In genomic region chr11:79087238-79087956, GRCh38 we compare ENCODE assay signal across 12 cellular contexts.
A peak's percentile ranks its signal among the peaks of the same experiment; 100 is the strongest.
DNase-seq lines count a peak whose midpoint lies in the region; ATAC-seq, FAIRE-seq and TF ChIP-seq lines count a peak whose summit lies in the region.
"Had no signal": no experiment of that assay in that cellular context is flagged by ENCODE, and none has a peak within 500 bp of the region (broad histone marks: within the 10 kb centered on the region; RNA-seq: fewer than 3 reads in every experiment).

No MANE protein-coding gene starts in this region.

- dilution Hi-C loops in keratinocyte (cut with MboI; ENCODE audit: extremely low pct_ligation_motif_present, low sequenced_read_pairs) = no loop called here

- no peaks in the 10 kb centered on the region for H3K36me3 Mint-ChIP-seq in type B pancreatic cell
- H3K36me3 Mint-ChIP-seq: activated naive CD4-positive, alpha-beta T cell treated with anti-CD3 and anti-CD28 coated beads, Interleukin-2, amount 10 ng/mL, durations not matched to agents 7 days and 5 days had no signal

- no peak overlapping the region for H3K4me3 ChIP-seq in heart left ventricle
- H3K4me3 ChIP-seq in bronchial epithelial cell (ENCODE audit: low read depth, low read length) = no peak overlapping the region
- no peak overlapping the region for H3K4me3 ChIP-seq in keratinocyte (ENCODE audit: control insufficient read depth in 2 of 3, extremely low read depth in 1 of 3, insufficient read depth in 2 of 3, low read depth in 1 of 3, low read length in 3 of 3)

- H3K27me3 ChIP-seq in heart left ventricle = no peaks in the 10 kb centered on the region
- H3K27me3 ChIP-seq in bronchial epithelial cell (ENCODE audit: control insufficient read depth, insufficient read depth, low read length) = no peaks in the 10 kb centered on the region
- H3K27me3 ChIP-seq in keratinocyte (ENCODE audit: control insufficient read depth, extremely low read depth, insufficient read depth, low read length) = no peaks in the 10 kb centered on the region

- H3K27ac Mint-ChIP-seq in type B pancreatic cell = peak overlapping the region; percentile 83
- H3K27ac Mint-ChIP-seq: activated naive CD4-positive, alpha-beta T cell treated with anti-CD3 and anti-CD28 coated beads, Interleukin-2, amount 10 ng/mL, durations not matched to agents 7 days and 5 days had no signal

- WGBS in heart left ventricle, 4 donors = 65 to 74% (median 69%) methylated on average over 9 of the region's 9 CpGs

- TF ChIP-seq CTCF in heart left ventricle (IDR thresholded peaks at IDR 0.05) (no peak), bronchial epithelial cell (IDR thresholded peaks at IDR 0.05; ENCODE audit: insufficient read depth, low read length, severe bottlenecking) (no peak), keratinocyte (optimal IDR thresholded peaks at IDR 0.05 in 1 of 3, IDR thresholded peaks at IDR 0.05 in 1 of 3, conservative IDR thresholded peaks at IDR 0.05 in 1 of 3; ENCODE audit: extremely low read depth in 1 of 3, insufficient read depth in 2 of 3, low read length in 3 of 3) (no peak), type B pancreatic cell (conservative IDR thresholded peaks at IDR 0.05) (no peak)

- no peaks in the 10 kb centered on the region for H3K9me1 ChIP-seq in keratinocyte (ENCODE audit: control insufficient read depth, extremely low read depth, insufficient read depth, low read length)

- H3K4me2 ChIP-seq in keratinocyte (ENCODE audit: control insufficient read depth, extremely low read depth, insufficient read depth, low read depth, low read length) = peak overlapping the region; percentile 20

- intact Hi-C loops in cardiac septum (cut with DNase I) = no loop called here
- intact Hi-C loops in heart left ventricle (cut with DNase I) = no loop called here

- H3K27ac ChIP-seq in heart left ventricle (no peak overlapping the region), keratinocyte (ENCODE audit: control insufficient read depth, insufficient read depth, low read length) (no peak overlapping the region)

- DNase-seq in cardiac septum (ENCODE audit: low spot score) (peak; percentile 61), heart left ventricle (no peak), bronchial epithelial cell (ENCODE audit: low read depth) (peak; percentile 53), keratinocyte (ENCODE audit: low read depth, low spot score) (peak; percentile 30), type B pancreatic cell (ENCODE audit: extremely low spot score, unreplicated experiment) (no peak), Kasumi-1 (lab: John Stamatoyannopoulos, UW) (no peak), SHP77 treated with DMSO at 0.1 percent for 48 hours (lab: John Stamatoyannopoulos, UW) (no peak)
- DNase-seq: activated naive CD4-positive, alpha-beta T cell treated with anti-CD3 and anti-CD28 coated beads, Interleukin-2, amount 10 ng/mL, durations not matched to agents 7 days and 5 days; glutamatergic neuron; NCI-H524 treated with DMSO at 0.1 percent for 48 hours; occipital lobe had no signal

- H3K9me3 ChIP-seq in heart left ventricle (no peaks in the 10 kb centered on the region), keratinocyte (ENCODE audit: control insufficient read depth, low read depth, low read length) (no peaks in the 10 kb centered on the region)

- H4K20me1 ChIP-seq in keratinocyte (ENCODE audit: control insufficient read depth, extremely low read depth, insufficient read depth, low read length) = no peaks in the 10 kb centered on the region

- peaks cover 0 to 3% (median 0%) of the 10 kb centered on the region in 12 donors for H3K4me1 ChIP-seq in heart left ventricle
- peaks cover 30% of the 10 kb centered on the region for H3K4me1 ChIP-seq in keratinocyte (ENCODE audit: control insufficient read depth, extremely low read depth, insufficient read depth, low read length)

- H3K27me3 Mint-ChIP-seq in type B pancreatic cell = no peaks in the 10 kb centered on the region

- H3K9me3 Mint-ChIP-seq in type B pancreatic cell = no peaks in the 10 kb centered on the region
- H3K9me3 Mint-ChIP-seq: activated naive CD4-positive, alpha-beta T cell treated with anti-CD3 and anti-CD28 coated beads, Interleukin-2, amount 10 ng/mL, durations not matched to agents 7 days and 5 days had no signal

- peak; percentile 86 for FAIRE-seq in bronchial epithelial cell (lab: Jason Lieb, UNC)
- peak; percentile 69 for FAIRE-seq in keratinocyte (lab: Jason Lieb, UNC)

- no peak for TF ChIP-seq POLR2A in heart left ventricle (IDR thresholded peaks at IDR 0.05)

- peaks cover 45% of the 10 kb centered on the region for H3K4me1 Mint-ChIP-seq in type B pancreatic cell (ENCODE audit: unreplicated experiment)
- H3K4me1 Mint-ChIP-seq: activated naive CD4-positive, alpha-beta T cell treated with anti-CD3 and anti-CD28 coated beads, Interleukin-2, amount 10 ng/mL, durations not matched to agents 7 days and 5 days had no signal

- no peak overlapping the region for H2AFZ ChIP-seq in keratinocyte (ENCODE audit: control insufficient read depth, low read length)

- no peaks in the 10 kb centered on the region for H3K79me2 ChIP-seq in keratinocyte (ENCODE audit: control insufficient read depth, insufficient read depth, low read length)

- H3K9ac ChIP-seq in keratinocyte (ENCODE audit: control insufficient read depth, extremely low read depth, insufficient read depth, low read length) = no peak overlapping the region

- H3K36me3 ChIP-seq in heart left ventricle = no peaks in the 10 kb centered on the region
- no peaks in the 10 kb centered on the region for H3K36me3 ChIP-seq in bronchial epithelial cell (ENCODE audit: control insufficient read depth, insufficient read depth, low read length)
- no peaks in the 10 kb centered on the region for H3K36me3 ChIP-seq in keratinocyte (ENCODE audit: control insufficient read depth in 2 of 2, extremely low read depth in 1 of 2, insufficient read depth in 2 of 2, low read length in 2 of 2)

- H3K4me3 Mint-ChIP-seq in type B pancreatic cell = peak overlapping the region; percentile 58
- H3K4me3 Mint-ChIP-seq: activated naive CD4-positive, alpha-beta T cell treated with anti-CD3 and anti-CD28 coated beads, Interleukin-2, amount 10 ng/mL, durations not matched to agents 7 days and 5 days had no signal

- no peak for ATAC-seq in heart left ventricle
- no peak for ATAC-seq in GM21619 (IDR thresholded peaks at IDR 0.05; ENCODE audit: unreplicated experiment)

Comparison
In these comparisons a context has a peak if more than half of its experiments do, and no peak if none do; other contexts are left out.
1. DNase-seq: peak in cardiac septum (single experiment), bronchial epithelial cell (single experiment) and keratinocyte (single experiment); none in heart left ventricle (0 of 5), type B pancreatic cell (single experiment), Kasumi-1 (0 of 2) and SHP77 treated with DMSO at 0.1 percent for 48 hours (single experiment).